1 cellular context compared by ENCODE assay signal in genomic region chr1:23559985-23560755, GRCh38.
TF ChIP-seq lines count a peak whose summit lies in the region.

No MANE protein-coding gene starts in this region.

TF ChIP-seq in K562, 482 proteins besides CTCF, POLR2A, EP300 and RAD21:
- no peak for TF ChIP-seq NR4A1 (CRISPR knock-in tag; IDR thresholded peaks at IDR 0.05)
- TF ChIP-seq NR4A1 (tag; IDR thresholded peaks at IDR 0.05) = no peak
- TF ChIP-seq CEBPG (CRISPR knock-in tag; IDR thresholded peaks at IDR 0.05) = no peak
- no peak for TF ChIP-seq CEBPG (tag; conservative IDR thresholded peaks at IDR 0.05 in 1 of 2, IDR thresholded peaks at IDR 0.05 in 1 of 2)
- peak; percentile 85; the same call in 1 of the 2 replicates for TF ChIP-seq HMG20B (CRISPR knock-in tag; IDR thresholded peaks at IDR 0.05)
- no peak for TF ChIP-seq MTA1 (IDR thresholded peaks at IDR 0.05; ENCODE audit: borderline replicate concordance)
- TF ChIP-seq BDP1 (IDR thresholded peaks at IDR 0.05; ENCODE audit: insufficient read depth, insufficient read length) = no peak
- peak; percentile 9; the same call in 1 of the 2 replicates for TF ChIP-seq ESRRA (IDR thresholded peaks at IDR 0.05; ENCODE audit: borderline replicate concordance, low read depth)
- TF ChIP-seq PHF21A (IDR thresholded peaks at IDR 0.05; ENCODE audit: borderline replicate concordance, low read depth) = peak; percentile 94
- peak; percentile 24; the same call in 1 of the 2 replicates for TF ChIP-seq CBFA2T3 (IDR thresholded peaks at IDR 0.05)
- TF ChIP-seq HDAC1 (IDR thresholded peaks at IDR 0.05) = peak in 1 of 2 experiments; percentile 92; a peak in 2 of 4 replicates
- TF ChIP-seq, protein P1, sequence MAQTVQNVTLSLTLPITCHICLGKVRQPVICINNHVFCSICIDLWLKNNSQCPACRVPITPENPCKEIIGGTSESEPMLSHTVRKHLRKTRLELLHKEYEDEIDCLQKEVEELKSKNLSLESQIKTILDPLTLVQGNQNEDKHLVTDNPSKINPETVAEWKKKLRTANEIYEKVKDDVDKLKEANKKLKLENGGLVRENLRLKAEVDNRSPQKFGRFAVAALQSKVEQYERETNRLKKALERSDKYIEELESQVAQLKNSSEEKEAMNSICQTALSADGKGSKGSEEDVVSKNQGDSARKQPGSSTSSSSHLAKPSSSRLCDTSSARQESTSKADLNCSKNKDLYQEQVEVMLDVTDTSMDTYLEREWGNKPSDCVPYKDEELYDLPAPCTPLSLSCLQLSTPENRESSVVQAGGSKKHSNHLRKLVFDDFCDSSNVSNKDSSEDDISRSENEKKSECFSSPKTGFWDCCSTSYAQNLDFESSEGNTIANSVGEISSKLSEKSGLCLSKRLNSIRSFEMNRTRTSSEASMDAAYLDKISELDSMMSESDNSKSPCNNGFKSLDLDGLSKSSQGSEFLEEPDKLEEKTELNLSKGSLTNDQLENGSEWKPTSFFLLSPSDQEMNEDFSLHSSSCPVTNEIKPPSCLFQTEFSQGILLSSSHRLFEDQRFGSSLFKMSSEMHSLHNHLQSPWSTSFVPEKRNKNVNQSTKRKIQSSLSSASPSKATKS (CRISPR knock-in tag; IDR thresholded peaks at IDR 0.05) = no peak
- TF ChIP-seq DACH1 (IDR thresholded peaks at IDR 0.05; ENCODE audit: partially characterized antibody) = peak; percentile 35
- no peak for TF ChIP-seq ZBTB8A (IDR thresholded peaks at IDR 0.05; ENCODE audit: partially characterized antibody)
- TF ChIP-seq ZNF239 (CRISPR knock-in tag; IDR thresholded peaks at IDR 0.05) = no peak
- no peak for TF ChIP-seq PBX2 (CRISPR knock-in tag; IDR thresholded peaks at IDR 0.05; ENCODE audit: low read depth)
- peak; percentile 28; the same call in 1 of the 2 replicates for TF ChIP-seq PBX2 (tag; conservative IDR thresholded peaks at IDR 0.05; ENCODE audit: low read depth)
- TF ChIP-seq AFF1 (IDR thresholded peaks at IDR 0.05; ENCODE audit: low read depth in 1 of 2, partially characterized antibody in 2 of 2) = peak in 1 of 2 experiments; percentile 13
- TF ChIP-seq SMARCB1 (IDR thresholded peaks at IDR 0.05; ENCODE audit: insufficient read length, low read depth) = no peak
- TF ChIP-seq HBP1 (CRISPR knock-in tag; IDR thresholded peaks at IDR 0.05) = no peak
- peak; percentile 85; the same call in 1 of the 2 replicates for TF ChIP-seq HDAC2 (IDR thresholded peaks at IDR 0.05)
- no peak for TF ChIP-seq SMARCA5 (IDR thresholded peaks at IDR 0.05)
- peak in 1 of 2 experiments; percentile 77; a peak in 2 of 4 replicates for TF ChIP-seq RCOR1 (IDR thresholded peaks at IDR 0.05; ENCODE audit: borderline replicate concordance in 1 of 2, low read depth in 2 of 2, low read length in 2 of 2)
- TF ChIP-seq ZNF512 (tag; IDR thresholded peaks at IDR 0.05) = peak; percentile 76
- TF ChIP-seq ZNF407 (IDR thresholded peaks at IDR 0.05; ENCODE audit: low read depth) = no peak
- no peak for TF ChIP-seq CREM (IDR thresholded peaks at IDR 0.05; ENCODE audit: low read depth)
